ENCODE assay signal across 1 cellular context in the genomic region with DNA sequence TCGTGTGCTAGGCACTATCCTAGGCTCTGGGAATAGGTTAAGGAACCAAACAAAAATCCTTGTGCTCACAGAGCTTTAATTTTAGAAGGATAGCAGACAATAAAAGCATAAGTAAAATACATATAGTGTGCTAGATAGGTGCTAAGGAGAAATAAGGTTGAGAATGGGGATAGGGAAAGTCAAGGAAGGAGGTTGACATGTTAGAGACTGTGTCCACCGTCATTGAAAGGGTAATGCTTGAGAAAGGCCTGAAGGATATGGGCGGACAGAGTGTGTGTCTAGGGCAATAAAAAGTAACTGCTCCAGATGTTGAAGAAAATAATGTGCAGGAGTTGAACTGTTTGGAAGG.
TF ChIP-seq lines count a peak whose summit lies in the region.

No MANE protein-coding gene starts in this region.

TF ChIP-seq in K562, 482 proteins besides CTCF, POLR2A, EP300 and RAD21 (continued from another document):
- TF ChIP-seq, protein P1, sequence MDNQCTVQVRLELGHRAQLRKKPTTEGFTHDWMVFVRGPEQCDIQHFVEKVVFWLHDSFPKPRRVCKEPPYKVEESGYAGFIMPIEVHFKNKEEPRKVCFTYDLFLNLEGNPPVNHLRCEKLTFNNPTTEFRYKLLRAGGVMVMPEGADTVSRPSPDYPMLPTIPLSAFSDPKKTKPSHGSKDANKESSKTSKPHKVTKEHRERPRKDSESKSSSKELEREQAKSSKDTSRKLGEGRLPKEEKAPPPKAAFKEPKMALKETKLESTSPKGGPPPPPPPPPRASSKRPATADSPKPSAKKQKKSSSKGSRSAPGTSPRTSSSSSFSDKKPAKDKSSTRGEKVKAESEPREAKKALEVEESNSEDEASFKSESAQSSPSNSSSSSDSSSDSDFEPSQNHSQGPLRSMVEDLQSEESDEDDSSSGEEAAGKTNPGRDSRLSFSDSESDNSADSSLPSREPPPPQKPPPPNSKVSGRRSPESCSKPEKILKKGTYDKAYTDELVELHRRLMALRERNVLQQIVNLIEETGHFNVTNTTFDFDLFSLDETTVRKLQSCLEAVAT (IDR thresholded peaks at IDR 0.05) = 0 out of 4 replicates have a peak, but pooled peaks of 1 of the 2 experiments have one; percentile 23
- TF ChIP-seq ELF4 (CRISPR knock-in tag; IDR thresholded peaks at IDR 0.05) = peak; percentile 60; the same call in 1 of the 2 replicates
- TF ChIP-seq LARP7 (IDR thresholded peaks at IDR 0.05) = 0 out of 2 replicates have a peak, but pooled peaks have one; percentile 24
- TF ChIP-seq HNRNPL (IDR thresholded peaks at IDR 0.05; ENCODE audit: low read depth, low read length) = no peak
- peak; percentile 31; the same call in 1 of the 2 replicates for TF ChIP-seq MIER1 (IDR thresholded peaks at IDR 0.05; ENCODE audit: low read depth)
- no peak for TF ChIP-seq ZNF79 (CRISPR knock-in tag; IDR thresholded peaks at IDR 0.05; ENCODE audit: low read depth)
TF ChIP-seq in K562: peak in this region for 10.
